In the genomic region with DNA sequence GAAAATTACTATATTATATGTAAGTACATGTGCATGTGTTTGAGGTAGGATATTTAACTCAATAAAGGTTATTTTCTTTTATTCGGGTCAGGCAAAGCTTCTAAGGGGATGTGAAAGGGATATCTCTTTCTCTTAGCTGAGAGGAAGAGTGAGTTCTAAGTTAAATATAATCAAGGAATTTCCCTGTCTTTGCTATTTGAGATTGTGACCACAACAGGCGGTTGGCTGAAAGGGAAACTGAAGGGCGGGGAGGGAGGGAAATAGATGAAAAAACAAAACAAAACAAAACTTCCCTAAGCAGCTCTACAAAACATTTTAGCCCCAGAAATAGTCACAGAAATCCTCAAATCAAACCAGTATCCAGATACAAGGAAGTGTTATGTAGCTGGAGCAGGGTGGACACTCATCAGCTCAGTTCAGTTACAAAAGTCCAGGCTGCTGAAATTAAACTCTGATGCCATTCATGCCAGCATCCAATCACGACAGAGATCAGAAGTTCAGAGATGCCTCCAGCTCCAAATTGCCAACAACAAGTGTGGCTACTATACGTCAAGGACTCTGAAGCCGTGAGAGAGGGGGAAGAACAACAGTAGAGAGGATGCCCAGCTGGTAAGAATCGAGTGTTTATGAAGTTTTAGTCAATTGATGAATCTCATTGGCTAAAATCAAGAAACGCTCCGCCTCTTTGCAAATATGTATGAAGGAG, we compare ENCODE assay signal across 9 cellular contexts. TPM values are rescaled to one million over a fixed set of nuclear protein-coding genes. Genes with fewer than 3 reads are reported as not detected.
A peak's percentile ranks its signal among the peaks of the same experiment; 100 is the strongest.
DNase-seq lines count a peak whose midpoint lies in the region; ATAC-seq and FAIRE-seq lines count a peak whose summit lies in the region.
"Had no signal": no experiment of that assay in that cellular context is flagged by ENCODE, and none has a peak within 500 bp of the region (broad histone marks: within the 10 kb centered on the region; RNA-seq: fewer than 3 reads in every experiment).

No MANE protein-coding gene starts in this region.

- H3K27me3 Mint-ChIP-seq in naive B cell, result no peaks in the 10 kb centered on the region
- no peaks in the 10 kb centered on the region for H3K27me3 Mint-ChIP-seq in naive thymus-derived CD8-positive, alpha-beta T cell

- H3K27me3 ChIP-seq in SJCRH30, result no peaks in the 10 kb centered on the region
- H3K27me3 ChIP-seq: adrenal gland had no signal

- H3K9me3 ChIP-seq in SJCRH30 (replicated peaks), result no peaks in the 10 kb centered on the region
- H3K9me3 ChIP-seq: adrenal gland had no signal

- H3K36me3 Mint-ChIP-seq in naive B cell, result no peaks in the 10 kb centered on the region
- H3K36me3 Mint-ChIP-seq in naive thymus-derived CD8-positive, alpha-beta T cell, result no peaks in the 10 kb centered on the region

- peaks cover 15% of the 10 kb centered on the region for H3K4me1 ChIP-seq in SJCRH30

- H3K4me3 Mint-ChIP-seq in naive B cell, result peak overlapping the region in 3 of 8 donors; percentile 8 to 32 (median 13)
- peak overlapping the region in 1 of 10 donors; percentile 26 for H3K4me3 Mint-ChIP-seq in naive thymus-derived CD8-positive, alpha-beta T cell

- no peak for FAIRE-seq in urothelium cell line (lab: Jason Lieb, UNC)

- H3K9me3 Mint-ChIP-seq in naive B cell, result peaks cover 0 to 2% (median 0%) of the 10 kb centered on the region in 7 donors
- H3K9me3 Mint-ChIP-seq in naive thymus-derived CD8-positive, alpha-beta T cell, result no peaks in the 10 kb centered on the region

- peak; percentile 55 for ATAC-seq in GM18870 (IDR thresholded peaks at IDR 0.05; ENCODE audit: unreplicated experiment)
- ATAC-seq in HG02798 (IDR thresholded peaks at IDR 0.05; ENCODE audit: poor library complexity, unreplicated experiment), result peak; percentile 79
- ATAC-seq in naive B cell (ENCODE audit: low read depth in 2 of 2), result peak; percentile 28 to 72
- ATAC-seq in naive thymus-derived CD8-positive, alpha-beta T cell, result no peak

- no peaks in the 10 kb centered on the region for H3K4me1 Mint-ChIP-seq in naive B cell
- peaks cover 5 to 20% (median 16%) of the 10 kb centered on the region in 4 donors for H3K4me1 Mint-ChIP-seq in naive thymus-derived CD8-positive, alpha-beta T cell

- POLR2A ChIA-PET in naive thymus-derived CD8-positive, alpha-beta T cell (lab: Charles Lee), result no interaction called here

- peak overlapping the region; percentile 44 for H3K27ac ChIP-seq in SJCRH30

- H3K4me3 ChIP-seq in SJCRH30, result peak overlapping the region; percentile 51

- peak; percentile 8 to 62 for DNase-seq in SJCRH30
- DNase-seq in naive B cell, result no peak
- DNase-seq in activated T-cell treated with anti-CD3 and anti-CD28 coated beads for 4 hours, result no peak
- no peak for DNase-seq in cerebellar nuclear complex (lab: John Stamatoyannopoulos, UW)
- no peak for DNase-seq in naive thymus-derived CD8-positive, alpha-beta T cell
- DNase-seq in urothelium cell line (ENCODE audit: low spot score), result no peak
- DNase-seq: adrenal gland had no signal

- H3K36me3 ChIP-seq in SJCRH30, result no peaks in the 10 kb centered on the region
- H3K36me3 ChIP-seq: adrenal gland had no signal

- peak overlapping the region in 2 of 6 donors; percentile 11 to 24 for H3K27ac Mint-ChIP-seq in naive B cell
- H3K27ac Mint-ChIP-seq in naive thymus-derived CD8-positive, alpha-beta T cell, result peak overlapping the region in 1 of 10 donors; percentile 13

RNA-seq across cellular contexts. Expression of gene TP63, which starts 0.4 kb away (rescaled TPM):
- 0.71 and 1.1 TPM in 2 replicates for total RNA-seq in SJCRH30 (2014; rRNA removed; shearing (Covaris generic))
- under 1 TPM in 3 of 6 donors, not detected in 3; 0.10 to 0.71 (median 0.21) TPM for polyA plus RNA-seq in naive B cell (ENCODE audit: low read depth in 6 of 6)
- total RNA-seq in naive thymus-derived CD8-positive, alpha-beta T cell, result not detected
- polyA plus RNA-seq in naive thymus-derived CD8-positive, alpha-beta T cell, result not detected

Comparison
In these comparisons a context has a peak if more than half of its experiments do, and no peak if none do; other contexts are left out.
1. ATAC-seq: peak in GM18870 (single experiment), HG02798 (single experiment) and naive B cell (2 of 2); none in naive thymus-derived CD8-positive, alpha-beta T cell (0 of 2).
2. DNase-seq: peak in SJCRH30 (2 of 2); none in naive B cell (single experiment), activated T-cell treated with anti-CD3 and anti-CD28 coated beads for 4 hours (single experiment), cerebellar nuclear complex (0 of 2), naive thymus-derived CD8-positive, alpha-beta T cell (0 of 10) and urothelium cell line (single experiment).